17 cellular contexts compared by ENCODE assay signal in the genomic region with DNA sequence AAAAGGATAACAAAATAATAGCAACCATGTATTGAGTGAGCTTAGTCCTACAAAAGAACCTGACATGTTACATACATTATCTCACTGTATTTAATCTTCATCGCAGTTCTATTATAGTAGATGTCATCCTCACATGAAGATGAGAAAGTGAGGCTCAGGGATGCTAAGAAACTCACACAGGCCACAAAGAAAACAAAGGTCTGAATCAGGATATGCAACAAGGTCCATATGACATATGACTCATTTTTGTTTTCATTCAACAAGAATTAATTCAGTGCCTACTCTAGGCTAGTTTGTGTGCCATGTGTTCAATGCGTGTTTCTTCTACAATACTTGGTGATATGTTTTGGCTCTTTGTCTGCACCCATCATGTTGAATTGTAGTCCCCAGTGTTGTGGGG.
DNase-seq lines count a peak whose midpoint lies in the region; ATAC-seq and TF ChIP-seq lines count a peak whose summit lies in the region.
"Had no signal": no experiment of that assay in that cellular context is flagged by ENCODE, and none has a peak within 500 bp of the region (broad histone marks: within the 10 kb centered on the region; RNA-seq: fewer than 3 reads in every experiment).

No MANE protein-coding gene starts in this region.

- no peaks in the 10 kb centered on the region for H3K4me1 Mint-ChIP-seq in activated CD8-positive, alpha-beta T cell treated with anti-CD3 and anti-CD28 coated beads for 36 hours (ENCODE audit: low read depth)
- H3K4me1 Mint-ChIP-seq in activated CD4-positive, alpha-beta T cell treated with anti-CD3 and anti-CD28 coated beads, Interleukin-2, amount 10 ng/mL, durations not matched to agents 7 days and 5 days: no peaks in the 10 kb centered on the region

- no peaks in the 10 kb centered on the region for H3K27me3 Mint-ChIP-seq in activated CD8-positive, alpha-beta T cell treated with anti-CD3 and anti-CD28 coated beads for 36 hours
- H3K27me3 Mint-ChIP-seq in activated CD4-positive, alpha-beta T cell treated with anti-CD3 and anti-CD28 coated beads, Interleukin-2, amount 10 ng/mL, durations not matched to agents 7 days and 5 days: no peaks in the 10 kb centered on the region

- intact Hi-C loops in activated CD8-positive, alpha-beta T cell treated with anti-CD3 and anti-CD28 coated beads for 36 hours (cut with micrococcal nuclease): no loop called here

- no peak for TF ChIP-seq CTCF in astrocyte of the spinal cord (IDR thresholded peaks at IDR 0.05; ENCODE audit: low read depth, low read length)
- no peak for TF ChIP-seq CTCF in activated CD8-positive, alpha-beta T cell treated with anti-CD3 and anti-CD28 coated beads for 36 hours (IDR thresholded peaks at IDR 0.05)

- peak; percentile 7 for DNase-seq in Caki2 (ENCODE audit: low read depth)
- peak; percentile 42 for DNase-seq in HT1080 (ENCODE audit: low read depth)
- peak; percentile 9 for DNase-seq in astrocyte of the spinal cord (ENCODE audit: low read depth, low spot score)
- peak; percentile 1 for DNase-seq in iris pigment epithelial cell (ENCODE audit: low read depth)
- DNase-seq in activated naive CD4-positive, alpha-beta T cell treated with Interleukin-2 at 50 U/mL for 16 hours: no peak
- DNase-seq in activated CD8-positive, alpha-beta T cell treated with anti-CD3 and anti-CD28 coated beads for 36 hours: no peak
- DNase-seq in activated T-cell treated with anti-CD3 and anti-CD28 coated beads, Interleukin-2, amount 50 U/mL, for 1 hour: no peak
- DNase-seq in activated CD4-positive, alpha-beta T cell treated with anti-CD3 and anti-CD28 coated beads, Interleukin-2, amount 10 ng/mL, durations not matched to agents 7 days and 5 days: no peak
- DNase-seq: DMS153, NCI-H146, NCI-H2081 treated with DMSO at 0.1 percent for 48 hours, NCI-H510A treated with DMSO at 0.1 percent for 48 hours, NCI-H82 had no signal

- ATAC-seq in activated CD8-positive, alpha-beta T cell treated with anti-CD3 and anti-CD28 coated beads for 36 hours: no peak
- ATAC-seq: K562, Panc1, Right ventricle myocardium inferior had no signal

- H3K4me3 ChIP-seq in astrocyte of the spinal cord (ENCODE audit: low read depth, low read length): no peak overlapping the region
- H3K4me3 ChIP-seq: HAP-1, K562 had no signal

- POLR2A ChIA-PET in activated CD8-positive, alpha-beta T cell treated with anti-CD3 and anti-CD28 coated beads for 36 hours (lab: Charles Lee): no interaction called here
- POLR2A ChIA-PET in activated CD4-positive, alpha-beta T cell treated with anti-CD3 and anti-CD28 coated beads, Interleukin-2, amount 10 ng/mL, durations not matched to agents 7 days and 5 days (lab: Charles Lee): no interaction called here

- no peaks in the 10 kb centered on the region for H3K9me3 Mint-ChIP-seq in activated CD8-positive, alpha-beta T cell treated with anti-CD3 and anti-CD28 coated beads for 36 hours
- H3K9me3 Mint-ChIP-seq in activated CD4-positive, alpha-beta T cell treated with anti-CD3 and anti-CD28 coated beads, Interleukin-2, amount 10 ng/mL, durations not matched to agents 7 days and 5 days: no peaks in the 10 kb centered on the region

- CTCF ChIA-PET in activated CD8-positive, alpha-beta T cell treated with anti-CD3 and anti-CD28 coated beads for 36 hours (lab: Charles Lee): no interaction called here
- CTCF ChIA-PET in activated CD4-positive, alpha-beta T cell treated with anti-CD3 and anti-CD28 coated beads, Interleukin-2, amount 10 ng/mL, durations not matched to agents 7 days and 5 days (lab: Charles Lee): no interaction called here

- no peak overlapping the region for H3K27ac Mint-ChIP-seq in activated CD8-positive, alpha-beta T cell treated with anti-CD3 and anti-CD28 coated beads for 36 hours
- H3K27ac Mint-ChIP-seq in activated CD4-positive, alpha-beta T cell treated with anti-CD3 and anti-CD28 coated beads, Interleukin-2, amount 10 ng/mL, durations not matched to agents 7 days and 5 days: no peak overlapping the region

- in situ Hi-C loops in Caki2 (cut with HindIII; ENCODE audit: low pct_unique_long_range_greater_than_20kb, low sequenced_read_pairs) (no loop called here), astrocyte of the spinal cord (cut with HindIII; ENCODE audit: low sequenced_read_pairs) (no loop called here)

- H3K4me3 Mint-ChIP-seq in activated CD8-positive, alpha-beta T cell treated with anti-CD3 and anti-CD28 coated beads for 36 hours: no peak overlapping the region
- H3K4me3 Mint-ChIP-seq in activated CD4-positive, alpha-beta T cell treated with anti-CD3 and anti-CD28 coated beads, Interleukin-2, amount 10 ng/mL, durations not matched to agents 7 days and 5 days: no peak overlapping the region

- no peaks in the 10 kb centered on the region for H3K36me3 Mint-ChIP-seq in activated CD8-positive, alpha-beta T cell treated with anti-CD3 and anti-CD28 coated beads for 36 hours (ENCODE audit: low read depth)
- no peaks in the 10 kb centered on the region for H3K36me3 Mint-ChIP-seq in activated CD4-positive, alpha-beta T cell treated with anti-CD3 and anti-CD28 coated beads, Interleukin-2, amount 10 ng/mL, durations not matched to agents 7 days and 5 days (ENCODE audit: low read depth)

Comparison
In these comparisons a context has a peak if more than half of its experiments do, and no peak if none do; other contexts are left out.
1. DNase-seq: peak in Caki2 (single experiment), HT1080 (single experiment), astrocyte of the spinal cord (single experiment) and iris pigment epithelial cell (single experiment); none in activated naive CD4-positive, alpha-beta T cell treated with Interleukin-2 at 50 U/mL for 16 hours (single experiment), activated CD8-positive, alpha-beta T cell treated with anti-CD3 and anti-CD28 coated beads for 36 hours (single experiment), activated T-cell treated with anti-CD3 and anti-CD28 coated beads, Interleukin-2, amount 50 U/mL, for 1 hour (single experiment) and activated CD4-positive, alpha-beta T cell treated with anti-CD3 and anti-CD28 coated beads, Interleukin-2, amount 10 ng/mL, durations not matched to agents 7 days and 5 days (single experiment).